1 cellular context compared by ENCODE assay signal in the genomic region with DNA sequence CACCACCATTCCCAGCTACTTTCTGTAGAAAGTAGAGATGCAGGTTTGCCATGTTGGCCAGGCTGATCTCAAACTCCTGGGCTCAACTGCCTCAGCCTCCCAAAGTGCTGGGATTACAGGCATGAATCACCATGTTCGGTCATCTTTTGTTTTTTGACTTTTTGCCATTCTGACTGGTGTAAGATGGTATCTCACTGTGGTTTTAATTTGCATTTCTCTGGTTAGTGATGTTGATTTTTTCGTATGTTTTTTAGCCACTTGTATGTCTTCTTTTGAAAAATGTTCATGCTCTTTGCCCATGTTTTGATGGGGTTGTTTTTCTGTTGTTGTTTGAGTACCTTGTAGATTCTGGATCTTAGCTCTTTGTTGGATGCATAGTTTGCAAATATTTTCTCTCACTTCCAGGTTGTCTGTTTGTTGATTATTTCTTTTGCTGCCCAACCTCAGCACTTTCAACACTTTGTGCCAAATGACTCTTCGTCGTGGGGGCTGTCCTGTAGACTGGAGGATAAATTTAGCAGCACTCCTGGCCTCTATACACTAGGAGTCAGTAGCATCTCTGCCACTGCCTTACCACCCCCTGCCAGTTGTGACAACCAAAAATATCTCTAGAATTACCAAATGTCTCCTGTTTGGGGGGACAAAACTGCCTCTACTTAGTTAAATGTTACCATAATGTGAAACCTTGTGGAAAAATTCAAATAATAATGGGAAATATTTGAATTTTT.
TF ChIP-seq lines count a peak whose summit lies in the region.

No MANE protein-coding gene starts in this region.

TF ChIP-seq in IMR-90, 13 proteins besides CTCF, POLR2A, EP300 and RAD21:
- TF ChIP-seq USF2 (IDR thresholded peaks at IDR 0.05; ENCODE audit: low read depth, low read length) = no peak
- 0 out of 2 replicates have a peak, but pooled peaks have one; percentile 17 for TF ChIP-seq FOS (IDR thresholded peaks at IDR 0.05; ENCODE audit: low read depth, low read length)
